Comparison of ENCODE assay signal across 8 cellular contexts in genomic region chr1:23554481-23555224, GRCh38. TPM values are rescaled to one million over a fixed set of nuclear protein-coding genes. Genes with fewer than 3 reads are reported as not detected.
DNase-seq lines count a peak whose midpoint lies in the region; ATAC-seq and TF ChIP-seq lines count a peak whose summit lies in the region.

No MANE protein-coding gene starts in this region.

- H3K4me3 ChIP-seq in GM12865 (ENCODE audit: low read depth, low read length): peak overlapping the region; percentile 65
- H3K4me3 ChIP-seq in right atrium auricular region: peak overlapping the region; percentile 68 to 79
- H3K4me3 ChIP-seq in uterus: peak overlapping the region; percentile 20 to 74

- H3K27ac ChIP-seq in right atrium auricular region (peak overlapping the region; percentile 90 to 93), uterus (peak overlapping the region; percentile 82 to 90)

- DNase-seq in GM12865 (ENCODE audit: low read depth) (peak; percentile 95), NCI-H128 (lab: John Stamatoyannopoulos, UW; ENCODE audit: unreplicated experiment) (peak; percentile 93), T follicular helper cell (ENCODE audit: low read depth) (peak; percentile 80), amniotic epithelial cell (ENCODE audit: low read depth) (peak; percentile 78), right atrium auricular region (ENCODE audit: low spot score) (peak; percentile 83), putamen (ENCODE audit: low spot score) (peak; percentile 89), uterus (peak; percentile 73 to 84)

- H3K27me3 ChIP-seq in right atrium auricular region: no peaks in the 10 kb centered on the region
- H3K27me3 ChIP-seq in uterus: no peaks in the 10 kb centered on the region

- peak; percentile 73 to 84 for TF ChIP-seq POLR2A in uterus (IDR thresholded peaks at IDR 0.05)

- peak; percentile 44 for ATAC-seq in HG02571 (IDR thresholded peaks at IDR 0.05; ENCODE audit: unreplicated experiment)

- H3K9me3 ChIP-seq in right atrium auricular region: no peaks in the 10 kb centered on the region
- H3K9me3 ChIP-seq in uterus: no peaks in the 10 kb centered on the region

- H3K4me1 ChIP-seq in right atrium auricular region: peaks cover 0 to 41% of the 10 kb centered on the region in 2 donors
- peaks cover 0 to 4% of the 10 kb centered on the region in 2 donors for H3K4me1 ChIP-seq in uterus

- intact Hi-C loops in uterus (cut with DNase I; ENCODE audit: low total_unique reads): no loop called here

- H3K36me3 ChIP-seq in right atrium auricular region (peaks cover 23% of the 10 kb centered on the region), uterus (no peaks in the 10 kb centered on the region)

- TF ChIP-seq CTCF in GM12865 (IDR thresholded peaks at IDR 0.05; ENCODE audit: insufficient read depth, low read depth, low read length, missing control alignments): peak; percentile 38
- peak; percentile 14 to 48 for TF ChIP-seq CTCF in right atrium auricular region (IDR thresholded peaks at IDR 0.05)
- TF ChIP-seq CTCF in uterus (IDR thresholded peaks at IDR 0.05): peak in 3 of 4 experiments; percentile 23 to 39 (median 37)

RNA-seq across cellular contexts. Expression of gene ID3, which starts 4.6 kb away (rescaled TPM):
- total RNA-seq in right atrium auricular region (100 to 1,000 TPM; 145 to 357 TPM), uterus (100 to 1,000 TPM in 3 of 4 donors, 10 to 100 TPM in 1; 38.4 to 652 (median 260) TPM)

RNA-seq across cellular contexts. Expression of gene E2F2, which starts 23.6 kb away (rescaled TPM):
- total RNA-seq in right atrium auricular region (under 1 TPM; 0.20 to 0.33 TPM), uterus (1 to 10 TPM in 1 of 4 donors, under 1 TPM in 1, not detected in 2; 0.12 to 4.4 TPM)

Comparison
In these comparisons a context has a peak if more than half of its experiments do, and no peak if none do; other contexts are left out.
1. Peak in every context shown above with its lines: DNase-seq, ATAC-seq, H3K4me3 ChIP-seq and H3K27ac ChIP-seq.